16 cellular contexts compared by ENCODE assay signal in genomic region chr11:74463216-74463615, GRCh38. TPM values are rescaled to one million over a fixed set of nuclear protein-coding genes. Genes with fewer than 3 reads are reported as not detected.
DNase-seq lines count a peak whose midpoint lies in the region; ATAC-seq and TF ChIP-seq lines count a peak whose summit lies in the region.
"Had no signal": no experiment of that assay in that cellular context is flagged by ENCODE, and none has a peak within 500 bp of the region (broad histone marks: within the 10 kb centered on the region; RNA-seq: fewer than 3 reads in every experiment).

No MANE protein-coding gene starts in this region.

- no peaks in the 10 kb centered on the region for H3K9me3 Mint-ChIP-seq in chondrocyte (ENCODE audit: low read depth)
- H3K9me3 Mint-ChIP-seq: CD4-positive, alpha-beta memory T cell; H9 had no signal

- peak overlapping the region; percentile 10 for H3K27ac ChIP-seq in A673 (ENCODE audit: low read depth, low read length, poor library complexity, severe bottlenecking)
- peak overlapping the region; percentile 79; the same call in 1 of the 2 replicates for H3K27ac ChIP-seq in HL-60 (replicated peaks)
- peak overlapping the region in 6 of 8 donors; percentile 74 to 93 (median 90) for H3K27ac ChIP-seq in spleen
- H3K27ac ChIP-seq: C4-2B had no signal

- no peak overlapping the region for H3K27ac Mint-ChIP-seq in chondrocyte (ENCODE audit: unreplicated experiment)
- H3K27ac Mint-ChIP-seq: B cell; CD4-positive, alpha-beta memory T cell; H9 had no signal

- DNase-seq in A673 (ENCODE audit: low spot score) (no peak), HL-60 (ENCODE audit: low read depth in 1 of 2, low spot score in 1 of 2) (no peak), islet precursor cell (peak; percentile 22), spleen (no peak), chondrocyte (ENCODE audit: low spot score) (no peak), NCI-H82 treated with DMSO at 0.1 percent for 48 hours (lab: John Stamatoyannopoulos, UW; ENCODE audit: unreplicated experiment) (no peak)
- DNase-seq: CD4-positive, alpha-beta memory T cell; DMS153; DMS79 treated with DMSO at 0.1 percent for 48 hours; EL; GOT3; H9 had no signal

- 50 to 95% (median 84%) methylated on average over 1 of the region's 1 CpG for WGBS in spleen, 5 donors

- H3K4me3 ChIP-seq in A673 (ENCODE audit: low read depth, low read length, poor library complexity, severe bottlenecking) (no peak overlapping the region), HL-60 (replicated peaks; ENCODE audit: insufficient read depth, low read length) (no peak overlapping the region), spleen (no peak overlapping the region)

- intact Hi-C loops in A673 (cut with micrococcal nuclease; ENCODE audit: unreplicated experiment), result no loop called here
- intact Hi-C loops in spleen (cut with DNase I; ENCODE audit: low total_unique reads), result no loop called here

- no peaks in the 10 kb centered on the region for H3K9me3 ChIP-seq in A673 (ENCODE audit: low read depth, low read length, poor library complexity, severe bottlenecking)
- no peaks in the 10 kb centered on the region for H3K9me3 ChIP-seq in spleen

- H3K36me3 ChIP-seq in A673 (ENCODE audit: insufficient read depth, low read length, poor library complexity, severe bottlenecking) (peaks cover 39% of the 10 kb centered on the region), spleen (peaks cover 0 to 7% (median 0%) of the 10 kb centered on the region in 6 donors)

- POLR2A ChIA-PET in A673 (lab: Charles Lee; ENCODE audit: low non-redundant PET), result no interaction called here

- BruUV-seq in A673 (replicated peaks; lab: Mats Ljungman, UMichigan), result no TSS peak

- ATAC-seq in GM18873 (IDR thresholded peaks at IDR 0.05; ENCODE audit: low FRiP score, unreplicated experiment), result no peak

- TF ChIP-seq POLR2A in spleen (IDR thresholded peaks at IDR 0.05), result no peak

- CTCF ChIA-PET in A673 (lab: Charles Lee), result interaction anchor here (3.8 kb wide), 1 partner anchor 10 kb away, joined by 11 read pairs; no protein-coding TSS in a partner anchor

- H3K4me3 Mint-ChIP-seq in chondrocyte (ENCODE audit: unreplicated experiment), result no peak overlapping the region
- H3K4me3 Mint-ChIP-seq: B cell; CD4-positive, alpha-beta memory T cell; H9 had no signal

- no peaks in the 10 kb centered on the region for H3K27me3 ChIP-seq in A673 (replicated peaks; ENCODE audit: insufficient read depth, low read depth, low read length, poor library complexity)
- no peaks in the 10 kb centered on the region for H3K27me3 ChIP-seq in HL-60 (ENCODE audit: insufficient read depth, poor library complexity, severe bottlenecking)
- peaks cover 0 to 24% (median 0%) of the 10 kb centered on the region in 7 donors for H3K27me3 ChIP-seq in spleen (replicated peaks in 1 of 7)

- no peaks in the 10 kb centered on the region for H3K27me3 Mint-ChIP-seq in chondrocyte (ENCODE audit: low read depth)

- peaks cover 47% of the 10 kb centered on the region for H3K4me1 ChIP-seq in A673 (ENCODE audit: insufficient read depth, low read length, poor library complexity, severe bottlenecking)
- H3K4me1 ChIP-seq in spleen, result peaks cover 10 to 80% (median 28%) of the 10 kb centered on the region in 6 donors

- peaks cover 6% of the 10 kb centered on the region for H3K4me1 Mint-ChIP-seq in chondrocyte (ENCODE audit: low read depth)

- no peak for TF ChIP-seq CTCF in A673 (conservative IDR thresholded peaks at IDR 0.05; ENCODE audit: low read depth, low read length)
- no peak for TF ChIP-seq CTCF in HL-60 (IDR thresholded peaks at IDR 0.05; ENCODE audit: insufficient read depth, low read length)
- TF ChIP-seq CTCF in spleen (IDR thresholded peaks at IDR 0.05 in 8 of 11, conservative IDR thresholded peaks at IDR 0.05 in 3 of 11), result no peak
- no peak for TF ChIP-seq CTCF in chondrocyte (IDR thresholded peaks at IDR 0.05)

- H3K36me3 Mint-ChIP-seq in chondrocyte (ENCODE audit: low read depth), result no peaks in the 10 kb centered on the region
- H3K36me3 Mint-ChIP-seq: CD4-positive, alpha-beta memory T cell had no signal

RNA-seq across cellular contexts. Expression of gene KCNE3, which starts 4.1 kb away (rescaled TPM):
- 106 and 107 TPM in 2 replicates for total RNA-seq in A673 (2021)
- 10 to 100 TPM; 19.3 to 61.8 (median 27.0) TPM for total RNA-seq in spleen
- polyA plus RNA-seq in spleen, result 1 to 10 TPM; 4.2 to 9.6 (median 5.1) TPM
- 0.46 to 0.72 TPM in 2 of 3 replicates, not detected in the other for total RNA-seq in chondrocyte
- total RNA-seq: A172, B cell had no signal
- polyA plus RNA-seq: CD4-positive, alpha-beta memory T cell had no signal

RNA-seq across cellular contexts. Expression of gene LIPT2, which starts 30.3 kb away (rescaled TPM):
- total RNA-seq in A673 (2021) (8.6 and 12.6 TPM in 2 replicates), spleen (1 to 10 TPM; 2.3 to 9.1 (median 4.6) TPM), chondrocyte (1.4 to 2.3 TPM (median 1.7 TPM) in 3 replicates)
- 1 to 10 TPM; 2.0 to 3.3 (median 2.1) TPM for polyA plus RNA-seq in spleen

Comparison
In these comparisons a context has a peak if more than half of its experiments do, and no peak if none do; other contexts are left out.
1. H3K27ac ChIP-seq: peak in every context shown above with its lines; median percentile 90 in spleen; 79 in HL-60; 10 in A673.
2. RNA of gene KCNE3, which starts 4.1 kb away (total RNA-seq): 106 to 107 TPM in A673 and 19.3 to 61.8 TPM in spleen; 0.46 to 0.72 TPM in chondrocyte; every median in the first group is over 10 times any median in the second.